8 cellular contexts compared by ENCODE assay signal in genomic region chr11:116927163-116927772, GRCh38.
DNase-seq lines count a peak whose midpoint lies in the region; ATAC-seq and TF ChIP-seq lines count a peak whose summit lies in the region.

No MANE protein-coding gene starts in this region.

- H3K9me3 ChIP-seq in DND-41 (ENCODE audit: insufficient read depth, low read length, severe bottlenecking) (no peaks in the 10 kb centered on the region), OCI-LY1 (ENCODE audit: low read length) (no peaks in the 10 kb centered on the region), neural cell (ENCODE audit: low read length) (no peaks in the 10 kb centered on the region), prostate gland (no peaks in the 10 kb centered on the region)

- no peak for TF ChIP-seq POLR2A in prostate gland (IDR thresholded peaks at IDR 0.05)

- peaks cover 61% of the 10 kb centered on the region for H3K4me1 ChIP-seq in DND-41 (ENCODE audit: insufficient read depth, low read length)
- H3K4me1 ChIP-seq in OCI-LY1 (ENCODE audit: insufficient read depth, low read length, severe bottlenecking): peaks cover 82% of the 10 kb centered on the region
- no peaks in the 10 kb centered on the region for H3K4me1 ChIP-seq in prostate gland (replicated peaks)

- DNase-seq in DND-41: peak; percentile 32
- peak; percentile 18 for DNase-seq in activated naive CD8-positive, alpha-beta T cell treated with anti-CD3 and anti-CD28 coated beads, Interleukin-2, amount 50 U/mL, for 16 hours (ENCODE audit: low read depth, low spot score)
- DNase-seq in substantia nigra (lab: John Stamatoyannopoulos, UW): no peak
- no peak for DNase-seq in NCI-H2081 treated with DMSO at 0.1 percent for 48 hours (lab: John Stamatoyannopoulos, UW)
- DNase-seq in prostate gland (ENCODE audit: low spot score): no peak

- H3K4me3 ChIP-seq in DND-41 (ENCODE audit: low read depth in 1 of 2, low read length in 2 of 2) (no peak overlapping the region), OCI-LY1 (ENCODE audit: low read depth, low read length, poor library complexity, severe bottlenecking) (peak overlapping the region; percentile 30), neural cell (ENCODE audit: low read length) (no peak overlapping the region), prostate gland (no peak overlapping the region)

- TF ChIP-seq CTCF in DND-41 (IDR thresholded peaks at IDR 0.05; ENCODE audit: borderline replicate concordance, extremely low read depth, low read length, poor library complexity, severe bottlenecking) (peak; percentile 57), OCI-LY1 (IDR thresholded peaks at IDR 0.05; ENCODE audit: low read length) (peak; percentile 64), neural cell (IDR thresholded peaks at IDR 0.05; ENCODE audit: poor library complexity, severe bottlenecking) (peak; percentile 45), prostate gland (IDR thresholded peaks at IDR 0.05) (no peak)

- TF ChIP-seq RAD21 in neural cell (conservative IDR thresholded peaks at IDR 0.05): no peak

- H3K27ac ChIP-seq in DND-41 (ENCODE audit: low read length): peak overlapping the region; percentile 64
- peak overlapping the region; percentile 100 for H3K27ac ChIP-seq in OCI-LY1 (ENCODE audit: low read depth, low read length, poor library complexity, severe bottlenecking)
- no peak overlapping the region for H3K27ac ChIP-seq in neural cell (ENCODE audit: low read length)
- no peak overlapping the region for H3K27ac ChIP-seq in substantia nigra (ENCODE audit: low read depth, low read length, poor library complexity, severe bottlenecking)
- no peak overlapping the region for H3K27ac ChIP-seq in prostate gland

- WGBS in prostate gland: 78% methylated on average over 6 of the region's 6 CpGs

- H2AFZ ChIP-seq in DND-41 (ENCODE audit: low read depth, low read length): no peak overlapping the region
- H2AFZ ChIP-seq in OCI-LY1 (ENCODE audit: low read length): no peak overlapping the region
- H2AFZ ChIP-seq in neural cell (ENCODE audit: low read depth, low read length): no peak overlapping the region

- ATAC-seq in DND-41 (ENCODE audit: insufficient read depth, low read depth) (no peak), HG02981 (IDR thresholded peaks at IDR 0.05; ENCODE audit: unreplicated experiment) (no peak)

- TF ChIP-seq EP300 in neural cell (conservative IDR thresholded peaks at IDR 0.05; ENCODE audit: poor library complexity, severe bottlenecking): no peak

- H3K4me2 ChIP-seq in DND-41 (ENCODE audit: insufficient read depth, low read length) (no peak overlapping the region), OCI-LY1 (ENCODE audit: low read length) (peak overlapping the region; percentile 67), neural cell (ENCODE audit: low read length) (no peak overlapping the region)

- H3K9ac ChIP-seq in DND-41 (ENCODE audit: low read depth, low read length) (no peak overlapping the region), OCI-LY1 (ENCODE audit: low read length) (peak overlapping the region; percentile 47), neural cell (ENCODE audit: low read length) (no peak overlapping the region)

- H3F3A ChIP-seq in OCI-LY1 (ENCODE audit: insufficient read depth, low read length): no peaks in the 10 kb centered on the region
- H3F3A ChIP-seq in neural cell (ENCODE audit: insufficient read depth, low read length, poor library complexity, severe bottlenecking): no peaks in the 10 kb centered on the region

- H4K20me1 ChIP-seq in DND-41 (ENCODE audit: insufficient read depth, low read length): no peaks in the 10 kb centered on the region
- no peaks in the 10 kb centered on the region for H4K20me1 ChIP-seq in OCI-LY1 (ENCODE audit: insufficient read depth, low read length)
- H4K20me1 ChIP-seq in neural cell (ENCODE audit: insufficient read depth): no peaks in the 10 kb centered on the region

- intact Hi-C loops in prostate gland (cut with DNase I): no loop called here

- no peaks in the 10 kb centered on the region for H3K9me2 ChIP-seq in OCI-LY1 (ENCODE audit: low read depth, low read length)
- H3K9me2 ChIP-seq in neural cell (ENCODE audit: insufficient read depth, low read length): no peaks in the 10 kb centered on the region

- H3K27me3 ChIP-seq in DND-41 (ENCODE audit: insufficient read depth, low read length, poor library complexity) (no peaks in the 10 kb centered on the region), OCI-LY1 (ENCODE audit: insufficient read depth, low read length) (no peaks in the 10 kb centered on the region), neural cell (ENCODE audit: insufficient read depth, low read depth, low read length) (no peaks in the 10 kb centered on the region), prostate gland (replicated peaks; ENCODE audit: insufficient read depth) (no peaks in the 10 kb centered on the region)

- H3K36me3 ChIP-seq in DND-41 (ENCODE audit: insufficient read depth, low read length) (peaks cover 18% of the 10 kb centered on the region), OCI-LY1 (ENCODE audit: insufficient read depth, low read length) (peaks cover 18% of the 10 kb centered on the region; the same call in 1 of the 2 replicates), neural cell (ENCODE audit: insufficient read depth, low read length) (peaks cover 4% of the 10 kb centered on the region), prostate gland (peaks cover 0 to 5% of the 10 kb centered on the region in 2 donors)

- H3K79me2 ChIP-seq in DND-41 (ENCODE audit: insufficient read depth, low read length) (no peaks in the 10 kb centered on the region), OCI-LY1 (ENCODE audit: insufficient read depth, low read length) (peaks cover 4% of the 10 kb centered on the region), neural cell (replicated peaks; ENCODE audit: insufficient read depth, low read length) (no peaks in the 10 kb centered on the region)

TF ChIP-seq in neural cell, 6 proteins besides CTCF, POLR2A, EP300 and RAD21:
- TF ChIP-seq POLR2AphosphoS5 (IDR thresholded peaks at IDR 0.05) (no peak), EZH2 (IDR thresholded peaks at IDR 0.05; ENCODE audit: borderline replicate concordance, insufficient read depth, low read length, poor library complexity, severe bottlenecking) (no peak), REST (IDR thresholded peaks at IDR 0.05; ENCODE audit: borderline replicate concordance) (no peak), SMC3 (conservative IDR thresholded peaks at IDR 0.05; ENCODE audit: poor library complexity) (peak; percentile 54)

Comparison
In these comparisons a context has a peak if more than half of its experiments do, and no peak if none do; other contexts are left out.
1. DNase-seq: peak in DND-41 (single experiment) and activated naive CD8-positive, alpha-beta T cell treated with anti-CD3 and anti-CD28 coated beads, Interleukin-2, amount 50 U/mL, for 16 hours (single experiment); none in substantia nigra (0 of 49), NCI-H2081 treated with DMSO at 0.1 percent for 48 hours (single experiment) and prostate gland (single experiment).
2. H3K27ac ChIP-seq: peak in DND-41 (single experiment) and OCI-LY1 (single experiment); none in neural cell (single experiment), substantia nigra (single experiment) and prostate gland (0 of 2).
3. CTCF ChIP-seq: peak in DND-41 (single experiment), OCI-LY1 (single experiment) and neural cell (single experiment); none in prostate gland (0 of 4).